ENCODE assay signal across 26 cellular contexts in the genomic region with DNA sequence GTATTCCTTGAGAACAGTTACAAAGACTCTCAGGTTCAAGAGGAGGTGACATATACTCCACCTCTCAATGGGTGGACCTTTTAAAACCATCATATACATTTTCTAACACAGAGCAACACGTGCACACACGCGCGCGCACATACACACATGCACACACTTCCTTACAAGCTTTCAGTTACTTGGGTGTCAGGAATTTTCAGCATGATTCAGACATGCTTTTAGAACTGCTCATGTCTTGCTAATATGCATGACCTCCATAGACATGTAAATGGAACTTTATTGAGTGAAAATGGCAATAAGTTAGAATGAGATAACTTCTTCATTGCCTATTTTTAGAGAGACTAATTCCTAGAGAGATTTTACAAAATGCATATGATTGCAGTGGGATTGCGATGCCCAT.
"Had no signal": no experiment of that assay in that cellular context is flagged by ENCODE, and none has a peak within 500 bp of the region (broad histone marks: within the 10 kb centered on the region; RNA-seq: fewer than 3 reads in every experiment).

No MANE protein-coding gene starts in this region.

- H3K4me1 ChIP-seq: ascending aorta had no signal

- H3K4me2 ChIP-seq: PC-9 had no signal

- DNase-seq: activated CD4-positive, alpha-beta T cell treated with anti-CD3 and anti-CD28 coated beads, Interleukin-2, amount 10 ng/mL, durations not matched to agents 24 days and 14 days; activated CD4-positive, alpha-beta T cell treated with anti-CD3 and anti-CD28 coated beads, Interleukin-2, amount 50 U/mL, for 4 hours; activated CD8-positive, alpha-beta T cell treated with anti-CD3 and anti-CD28 coated beads for 36 hours; activated effector memory CD4-positive, alpha-beta T cell treated with anti-CD3 and anti-CD28 coated beads, Interleukin-2, amount 50 U/mL, for 16 hours; activated naive CD4-positive, alpha-beta T cell; activated naive CD4-positive, alpha-beta T cell treated with anti-CD3 and anti-CD28 coated beads, Interleukin-2, amount 50 U/mL, for 16 hours; activated naive CD8-positive, alpha-beta T cell treated with anti-CD3 and anti-CD28 coated beads for 36 hours; activated T-cell treated with anti-CD3 and anti-CD28 coated beads, Interleukin-2, amount 50 U/mL, for 1 hour; activated T-cell treated with anti-CD3 and anti-CD28 coated beads, Interleukin-2, amount 50 U/mL, for 72 hours; amygdala; brain microvascular endothelial cell; NCI-H1105; NCI-H1417 treated with DMSO at 0.1 percent for 48 hours; NCI-H1930; NCI-H2081 treated with DMSO at 0.1 percent for 48 hours; NCI-H345; NCI-H524 treated with DMSO at 0.1 percent for 48 hours; NK-92 treated with Interleukin-12 subunit alpha and Interleukin-12 subunit beta, amount 100 ng/mL, for 24 hours; PC-9; Right ventricle myocardium superior; T1000 had no signal

- H3K9me3 Mint-ChIP-seq: activated CD4-positive, alpha-beta T cell treated with anti-CD3 and anti-CD28 coated beads, Interleukin-2, amount 10 ng/mL, durations not matched to agents 24 days and 14 days; activated naive CD8-positive, alpha-beta T cell treated with anti-CD3 and anti-CD28 coated beads for 36 hours had no signal

- H3K9me3 ChIP-seq: ascending aorta had no signal

- H3K27me3 Mint-ChIP-seq: activated CD4-positive, alpha-beta T cell treated with anti-CD3 and anti-CD28 coated beads, Interleukin-2, amount 10 ng/mL, durations not matched to agents 24 days and 14 days; activated CD8-positive, alpha-beta T cell treated with anti-CD3 and anti-CD28 coated beads for 36 hours; activated naive CD8-positive, alpha-beta T cell treated with anti-CD3 and anti-CD28 coated beads for 36 hours; activated T-helper 17 cell treated with anti-CD3 and anti-CD28 coated beads, Interleukin-2, amount 50 U/mL, for 72 hours; central memory CD8-positive, alpha-beta T cell had no signal

- H3K27ac ChIP-seq: ascending aorta, brain microvascular endothelial cell, cardiac muscle cell, PC-9, SK-N-MC had no signal

- H3K27me3 ChIP-seq: ascending aorta, brain microvascular endothelial cell, cardiac muscle cell had no signal

- H3K36me3 ChIP-seq: ascending aorta, brain microvascular endothelial cell, cardiac muscle cell had no signal

- H3K4me3 Mint-ChIP-seq: activated CD4-positive, alpha-beta T cell treated with anti-CD3 and anti-CD28 coated beads, Interleukin-2, amount 10 ng/mL, durations not matched to agents 24 days and 14 days; activated CD8-positive, alpha-beta T cell treated with anti-CD3 and anti-CD28 coated beads for 36 hours; activated naive CD8-positive, alpha-beta T cell treated with anti-CD3 and anti-CD28 coated beads for 36 hours; activated T-cell treated with anti-CD3 and anti-CD28 coated beads, Interleukin-2, amount 50 U/mL, for 72 hours; activated T-helper 17 cell treated with anti-CD3 and anti-CD28 coated beads, Interleukin-2, amount 50 U/mL, for 72 hours; central memory CD8-positive, alpha-beta T cell had no signal

- H3K27ac Mint-ChIP-seq: activated CD4-positive, alpha-beta T cell treated with anti-CD3 and anti-CD28 coated beads, Interleukin-2, amount 10 ng/mL, durations not matched to agents 24 days and 14 days; activated CD8-positive, alpha-beta T cell treated with anti-CD3 and anti-CD28 coated beads for 36 hours; activated naive CD8-positive, alpha-beta T cell treated with anti-CD3 and anti-CD28 coated beads for 36 hours; activated T-cell treated with anti-CD3 and anti-CD28 coated beads, Interleukin-2, amount 50 U/mL, for 72 hours; activated T-helper 17 cell treated with anti-CD3 and anti-CD28 coated beads, Interleukin-2, amount 50 U/mL, for 72 hours had no signal

- H2AFZ ChIP-seq: PC-9 had no signal

- ATAC-seq: activated CD8-positive, alpha-beta T cell treated with anti-CD3 and anti-CD28 coated beads for 36 hours; activated T-cell treated with anti-CD3 and anti-CD28 coated beads, Interleukin-2, amount 50 U/mL, for 72 hours; activated T-helper 17 cell treated with anti-CD3 and anti-CD28 coated beads, Interleukin-2, amount 50 U/mL, for 72 hours had no signal

- H3K4me1 Mint-ChIP-seq: activated CD4-positive, alpha-beta T cell treated with anti-CD3 and anti-CD28 coated beads, Interleukin-2, amount 10 ng/mL, durations not matched to agents 24 days and 14 days; activated naive CD8-positive, alpha-beta T cell treated with anti-CD3 and anti-CD28 coated beads for 36 hours; activated T-helper 17 cell treated with anti-CD3 and anti-CD28 coated beads, Interleukin-2, amount 50 U/mL, for 72 hours; central memory CD8-positive, alpha-beta T cell had no signal

- H3K36me3 Mint-ChIP-seq: activated naive CD8-positive, alpha-beta T cell treated with anti-CD3 and anti-CD28 coated beads for 36 hours had no signal

- H3K4me3 ChIP-seq: ascending aorta, cardiac muscle cell, PC-9, SK-N-MC had no signal
